Comparison of ENCODE assay signal across 8 cellular contexts in genomic region chr4:705278-706082, GRCh38. TPM values are rescaled to one million over a fixed set of nuclear protein-coding genes. Genes with fewer than 3 reads are reported as not detected.
DNase-seq lines count a peak whose midpoint lies in the region; ATAC-seq, FAIRE-seq and TF ChIP-seq lines count a peak whose summit lies in the region.

Gene PCGF3, plus strand, starts transcription at chr4:705832. Its CDS starts 27,849 bp downstream, at chr4:733681.

- DNase-seq in NCI-H1417 (lab: John Stamatoyannopoulos, UW) = peak; percentile 91 to 98 (median 95)
- DNase-seq in activated naive CD8-positive, alpha-beta T cell treated with anti-CD3 and anti-CD28 coated beads, Interleukin-2, amount 10 ng/mL, durations not matched to agents 7 days and 5 days = peak; percentile 98
- DNase-seq in head of caudate nucleus = peak; percentile 82 to 97 (median 95)
- DNase-seq in pancreas = peak; percentile 96 to 99 (median 98)
- peak; percentile 95 to 96 for DNase-seq in thyroid gland

- FAIRE-seq in pancreas (lab: Jason Lieb, UNC) = no peak

- TF ChIP-seq POLR2A in thyroid gland (IDR thresholded peaks at IDR 0.05) = peak in 1 of 2 donors; percentile 63

- H3K4me1 Mint-ChIP-seq in activated naive CD8-positive, alpha-beta T cell treated with anti-CD3 and anti-CD28 coated beads, Interleukin-2, amount 10 ng/mL, durations not matched to agents 7 days and 5 days = peaks cover 15% of the 10 kb centered on the region

- H3K4me1 ChIP-seq in pancreas = peaks cover 0 to 6% (median 0%) of the 10 kb centered on the region in 3 donors
- H3K4me1 ChIP-seq in thyroid gland = peaks cover 20 to 24% of the 10 kb centered on the region in 2 donors

- H3K9me3 Mint-ChIP-seq in activated naive CD8-positive, alpha-beta T cell treated with anti-CD3 and anti-CD28 coated beads, Interleukin-2, amount 10 ng/mL, durations not matched to agents 7 days and 5 days = no peaks in the 10 kb centered on the region

- peak within 1 kb of the TSS; percentile 75 for H2AFZ ChIP-seq in SU-DHL-6 (ENCODE audit: low read depth, low read length, severe bottlenecking)

- H3F3A ChIP-seq in SU-DHL-6 (ENCODE audit: insufficient read depth) = peaks cover 12% of the 10 kb centered on the region; the same call in 1 of the 2 replicates

- no peaks in the 10 kb centered on the region for H3K9me3 ChIP-seq in SU-DHL-6 (ENCODE audit: insufficient read depth, low read length)
- H3K9me3 ChIP-seq in pancreas = no peaks in the 10 kb centered on the region
- no peaks in the 10 kb centered on the region for H3K9me3 ChIP-seq in thyroid gland

- peak within 1 kb of the TSS; percentile 97 for H3K9ac ChIP-seq in SU-DHL-6 (ENCODE audit: low read length)

- H3K27ac Mint-ChIP-seq in activated naive CD8-positive, alpha-beta T cell treated with anti-CD3 and anti-CD28 coated beads, Interleukin-2, amount 10 ng/mL, durations not matched to agents 7 days and 5 days = peak within 1 kb of the TSS; percentile 84

- H3K4me2 ChIP-seq in SU-DHL-6 (ENCODE audit: low read depth, low read length, poor library complexity, severe bottlenecking) = peak within 1 kb of the TSS; percentile 71

- H3K36me3 Mint-ChIP-seq in activated naive CD8-positive, alpha-beta T cell treated with anti-CD3 and anti-CD28 coated beads, Interleukin-2, amount 10 ng/mL, durations not matched to agents 7 days and 5 days = peaks cover 16% of the 10 kb centered on the region

- peak within 1 kb of the TSS; percentile 84 for H3K4me3 Mint-ChIP-seq in activated naive CD8-positive, alpha-beta T cell treated with anti-CD3 and anti-CD28 coated beads, Interleukin-2, amount 10 ng/mL, durations not matched to agents 7 days and 5 days

- intact Hi-C loops in head of caudate nucleus (cut with DNase I) (no loop called here), pancreas (cut with DNase I) (no loop called here), thyroid gland (cut with DNase I) (no loop called here)

- H4K20me1 ChIP-seq in SU-DHL-6 (ENCODE audit: low read depth, low read length) = no peaks in the 10 kb centered on the region; the same call in 1 of the 2 replicates

- H3K27ac ChIP-seq in SU-DHL-6 (ENCODE audit: low read depth, low read length) = peak within 1 kb of the TSS; percentile 71
- peak within 1 kb of the TSS; percentile 48 to 80 (median 68) for H3K27ac ChIP-seq in pancreas
- peak within 1 kb of the TSS; percentile 71 to 85 (median 79) for H3K27ac ChIP-seq in thyroid gland

- no peak for TF ChIP-seq CTCF in GM12875 (IDR thresholded peaks at IDR 0.05; ENCODE audit: borderline replicate concordance, insufficient read depth, low read depth, low read length)
- TF ChIP-seq CTCF in SU-DHL-6 (IDR thresholded peaks at IDR 0.05; ENCODE audit: insufficient read depth, low read length, poor library complexity, severe bottlenecking) = no peak
- TF ChIP-seq CTCF in pancreas (IDR thresholded peaks at IDR 0.05) = no peak
- no peak for TF ChIP-seq CTCF in thyroid gland (IDR thresholded peaks at IDR 0.05)

- H3K27me3 Mint-ChIP-seq in activated naive CD8-positive, alpha-beta T cell treated with anti-CD3 and anti-CD28 coated beads, Interleukin-2, amount 10 ng/mL, durations not matched to agents 7 days and 5 days = no peaks in the 10 kb centered on the region

- POLR2A ChIA-PET in activated naive CD8-positive, alpha-beta T cell treated with anti-CD3 and anti-CD28 coated beads, Interleukin-2, amount 10 ng/mL, durations not matched to agents 7 days and 5 days (lab: Charles Lee) = no interaction called here

- ATAC-seq in HG02763 (IDR thresholded peaks at IDR 0.05; ENCODE audit: unreplicated experiment) = peak; percentile 94
- peak; percentile 96 for ATAC-seq in activated naive CD8-positive, alpha-beta T cell treated with anti-CD3 and anti-CD28 coated beads, Interleukin-2, amount 10 ng/mL, durations not matched to agents 7 days and 5 days (ENCODE audit: low read depth)
- ATAC-seq in pancreas = peak; percentile 97 to 99 (median 98)

- H3K36me3 ChIP-seq in SU-DHL-6 (ENCODE audit: low read length) (no peaks in the 10 kb centered on the region), pancreas (no peaks in the 10 kb centered on the region), thyroid gland (no peaks in the 10 kb centered on the region)

- H3K4me3 ChIP-seq in GM12875 (ENCODE audit: low read depth, low read length) (peak within 1 kb of the TSS; percentile 88), SU-DHL-6 (ENCODE audit: insufficient read depth, low read length, poor library complexity, severe bottlenecking) (peak within 1 kb of the TSS; percentile 79), pancreas (peak within 1 kb of the TSS; percentile 82 to 92 (median 90)), thyroid gland (replicated peaks in 1 of 3) (peak within 1 kb of the TSS; percentile 90 to 99 (median 98))

- WGBS in pancreas, 2 donors = 1 to 2% methylated on average over 66 to 82 of the region's 82 CpGs
- WGBS in thyroid gland, 2 donors = 7 to 14% methylated on average over 9 to 29 of the region's 82 CpGs

- H3K79me2 ChIP-seq in SU-DHL-6 (ENCODE audit: insufficient read depth, low read length) = peaks cover 46% of the 10 kb centered on the region

- H3K9me2 ChIP-seq in SU-DHL-6 (replicated peaks; ENCODE audit: insufficient read depth, low read length) = no peaks in the 10 kb centered on the region

- H3K27me3 ChIP-seq in SU-DHL-6 (ENCODE audit: low read length) (no peaks in the 10 kb centered on the region), pancreas (no peaks in the 10 kb centered on the region), thyroid gland (no peaks in the 10 kb centered on the region)

RNA-seq across cellular contexts. Expression of gene PCGF3, which starts in this region (rescaled TPM):
- total RNA-seq in activated naive CD8-positive, alpha-beta T cell treated with anti-CD3 and anti-CD28 coated beads, Interleukin-2, amount 10 ng/mL, durations not matched to agents 7 days and 5 days = 10 to 100 TPM; 45.4 to 51.6 TPM
- total RNA-seq in pancreas (10 to 100 TPM; 12.3 to 34.3 (median 14.3) TPM), thyroid gland (10 to 100 TPM; 41.4 to 60.0 (median 50.2) TPM)
- polyA plus RNA-seq in pancreas = 10 to 100 TPM; 43.3 to 66.8 TPM

Comparison
In these comparisons a context has a peak if more than half of its experiments do, and no peak if none do; other contexts are left out.
1. Peak in every context shown above with its lines: DNase-seq, ATAC-seq, H3K4me3 ChIP-seq and H3K27ac ChIP-seq.